ENCODE assay signal across 8 cellular contexts in genomic region chr5:112737088-112737471, GRCh38. TPM values are rescaled to one million over a fixed set of nuclear protein-coding genes. Genes with fewer than 3 reads are reported as not detected.
DNase-seq lines count a peak whose midpoint lies in the region; ATAC-seq and TF ChIP-seq lines count a peak whose summit lies in the region.

No MANE protein-coding gene starts in this region.

- TF ChIP-seq CTCF in CD14-positive monocyte (IDR thresholded peaks at IDR 0.05): no peak
- TF ChIP-seq CTCF in WTC11 (IDR thresholded peaks at IDR 0.05): no peak

- H3K9me3 ChIP-seq in GM23248 (ENCODE audit: low read depth) (no peaks in the 10 kb centered on the region), iPS-15b (ENCODE audit: control insufficient read depth, insufficient read depth, low read length) (no peaks in the 10 kb centered on the region), stomach smooth muscle (ENCODE audit: control insufficient read depth in 2 of 2, low read length in 2 of 2) (no peaks in the 10 kb centered on the region)

- no peaks in the 10 kb centered on the region for H3K9me2 ChIP-seq in GM23248 (ENCODE audit: insufficient read depth)

- H3K27ac ChIP-seq in GM23248 (peak overlapping the region; percentile 75), stomach smooth muscle (ENCODE audit: low read length) (no peak overlapping the region)

- H3K4me3 ChIP-seq in GM23248 (peak overlapping the region; percentile 88), iPS-15b (ENCODE audit: low read depth, low read length) (peak overlapping the region; percentile 90), stomach smooth muscle (ENCODE audit: low read length in 2 of 2) (peak overlapping the region; percentile 84 to 97)

- H3K4me1 ChIP-seq in GM23248 (ENCODE audit: insufficient read depth) (peaks cover 54% of the 10 kb centered on the region), iPS-15b (ENCODE audit: control insufficient read depth, insufficient read depth, low read length) (no peaks in the 10 kb centered on the region), stomach smooth muscle (ENCODE audit: control insufficient read depth, insufficient read depth, low read length) (no peaks in the 10 kb centered on the region)

- H3K9ac ChIP-seq in GM23248 (peak overlapping the region; percentile 84), iPS-15b (ENCODE audit: low read depth, low read length) (no peak overlapping the region), stomach smooth muscle (ENCODE audit: low read length in 2 of 2) (peak overlapping the region; percentile 73 to 91)

- H3K4me1 Mint-ChIP-seq in CD14-positive monocyte (peaks cover 21% of the 10 kb centered on the region), WTC11 (peaks cover 19% of the 10 kb centered on the region)

- no peaks in the 10 kb centered on the region for H3K27me3 ChIP-seq in GM23248 (replicated peaks; ENCODE audit: insufficient read depth)
- H3K27me3 ChIP-seq in iPS-15b (ENCODE audit: control insufficient read depth, insufficient read depth, low read length): no peaks in the 10 kb centered on the region
- H3K27me3 ChIP-seq in stomach smooth muscle (ENCODE audit: control insufficient read depth in 1 of 2, insufficient read depth in 2 of 2, low read length in 2 of 2): no peaks in the 10 kb centered on the region

- peak overlapping the region; percentile 90 for H2AFZ ChIP-seq in GM23248

- no peaks in the 10 kb centered on the region for H3K36me3 Mint-ChIP-seq in CD14-positive monocyte
- no peaks in the 10 kb centered on the region for H3K36me3 Mint-ChIP-seq in WTC11

- in situ Hi-C loops in GM23248 (cut with MboI): no loop called here

- peak; percentile 3; the same call in 1 of the 2 replicates for ATAC-seq in WTC11

- H3K27ac Mint-ChIP-seq in CD14-positive monocyte (peak overlapping the region in 4 of 7 donors; percentile 82 to 89 (median 87)), WTC11 (no peak overlapping the region)

- WGBS in GM23248 (ENCODE audit: low coverage in 1 of 2, low lambda C conversion rate in 2 of 2, missing lambda C conversion rate in 2 of 2), 2 experiments: 3 to 4% methylated on average over 2 of the region's 2 CpGs

- intact Hi-C loops in CD14-positive monocyte (cut with micrococcal nuclease): no loop called here

- H3K4me3 Mint-ChIP-seq in CD14-positive monocyte (peak overlapping the region; percentile 90 to 98), WTC11 (peak overlapping the region; percentile 92)

- H3K36me3 ChIP-seq in GM23248 (ENCODE audit: low read depth): no peaks in the 10 kb centered on the region
- H3K36me3 ChIP-seq in iPS-15b (ENCODE audit: control insufficient read depth, insufficient read depth, low read length): no peaks in the 10 kb centered on the region
- no peaks in the 10 kb centered on the region for H3K36me3 ChIP-seq in stomach smooth muscle (ENCODE audit: control insufficient read depth in 2 of 2, insufficient read depth in 2 of 2, low read length in 2 of 2)

- CTCF ChIA-PET in WTC11 (lab: Charles Lee): interaction anchor here (1.3 to 2.1 kb wide), 4 partner anchors 21 to 111 kb away, joined by 3 to 16 read pairs (median 10); no protein-coding TSS in a partner anchor

- peaks cover 80% of the 10 kb centered on the region for H3K79me2 ChIP-seq in GM23248 (ENCODE audit: insufficient read depth)

- POLR2A ChIA-PET in WTC11 (lab: Charles Lee): interaction anchor here (1.5 kb wide), 1 partner anchor 40 kb away, joined by 4 read pairs; no protein-coding TSS in a partner anchor

- H3K4me2 ChIP-seq in GM23248 (ENCODE audit: unreplicated experiment): peak overlapping the region; percentile 98

- H3F3A ChIP-seq in GM23248 (ENCODE audit: insufficient read depth): peaks cover 16% of the 10 kb centered on the region

- DNase-seq in CD14-positive monocyte (ENCODE audit: low spot score) (no peak), GM23248 (no peak), WTC11 (ENCODE audit: low spot score) (no peak), kidney glomerular epithelial cell (lab: John Stamatoyannopoulos, UW) (no peak), C1 segment of cervical spinal cord (lab: John Stamatoyannopoulos, UW) (no peak), NCI-H187 (lab: John Stamatoyannopoulos, UW) (no peak)

- H4K20me1 ChIP-seq in GM23248 (ENCODE audit: insufficient read depth): no peaks in the 10 kb centered on the region

- H3K9me3 Mint-ChIP-seq in CD14-positive monocyte (no peaks in the 10 kb centered on the region), WTC11 (no peaks in the 10 kb centered on the region)

- no peaks in the 10 kb centered on the region for H3K27me3 Mint-ChIP-seq in CD14-positive monocyte (ENCODE audit: low read depth in 3 of 3)
- H3K27me3 Mint-ChIP-seq in WTC11 (ENCODE audit: low read depth): no peaks in the 10 kb centered on the region

TF ChIP-seq in WTC11, 78 proteins besides CTCF, POLR2A, EP300 and RAD21:
- TF ChIP-seq ZNF263 (CRISPR knock-in tag; IDR thresholded peaks at IDR 0.05; ENCODE audit: low read depth) (no peak), RELA (CRISPR knock-in tag; IDR thresholded peaks at IDR 0.05; ENCODE audit: borderline replicate concordance) (no peak), KAT7 (CRISPR knock-in tag; IDR thresholded peaks at IDR 0.05; ENCODE audit: borderline replicate concordance) (no peak)

RNA-seq across cellular contexts. Expression of gene APC, which starts 0.6 kb away (rescaled TPM):
- polyA plus RNA-seq in CD14-positive monocyte (10 to 100 TPM in 1 of 2 donors, 1 to 10 TPM in 1; 6.5 to 13.6 TPM), GM23248 (2016; fragmentation: Nextera tagmentation; extraction: Ambion mirVana) (17.8 and 18.1 TPM in 2 replicates)
- 34.2 and 47.2 TPM in 2 replicates for total RNA-seq in GM23248 (2014; rRNA removed; shearing (Covaris generic))
- total RNA-seq in WTC11 (2021): 31.8 to 40.0 TPM (median 33.1 TPM) in 3 replicates
